28 cellular contexts compared by ENCODE assay signal in genomic region chr2:68669651-68670050, GRCh38. TPM values are rescaled to one million over a fixed set of nuclear protein-coding genes. Genes with fewer than 3 reads are reported as not detected.
"Had no signal": no experiment of that assay in that cellular context is flagged by ENCODE, and none has a peak within 500 bp of the region (broad histone marks: within the 10 kb centered on the region; RNA-seq: fewer than 3 reads in every experiment).

No MANE protein-coding gene starts in this region.

- H3K27ac Mint-ChIP-seq: naive thymus-derived CD4-positive, alpha-beta T cell; natural killer cell treated with Interleukin-12 subunit alpha and Interleukin-12 subunit beta and Interleukin-15 and Interleukin-18, amount 100 ng/mL, for 72 hours; progenitor cell of endocrine pancreas; stimulated activated memory B cell treated with anti-CD40 and anti-IgM and Interleukin-4, amounts not matched to agents 10 μg/mL and 1 μg/mL and 100 μg/mL, for 72 hours; stimulated activated naive CD8-positive, alpha-beta T cell treated with anti-CD3 and anti-CD28 coated beads, Interleukin-15, amount 100 ng/mL, for 72 hours; type B pancreatic cell had no signal

- H3K4me1 Mint-ChIP-seq: naive thymus-derived CD4-positive, alpha-beta T cell; stimulated activated memory B cell treated with anti-CD40 and anti-IgM and Interleukin-4, amounts not matched to agents 10 μg/mL and 1 μg/mL and 100 μg/mL, for 72 hours had no signal

- H3K27ac ChIP-seq: left ventricle myocardium inferior, ovary, right atrium auricular region, right lobe of liver, tibial nerve, uterus had no signal

- H3K4me3 ChIP-seq: left ventricle myocardium inferior, lung, mucosa of descending colon, ovary, right atrium auricular region, right lobe of liver, smooth muscle cell, tibial nerve, uterus had no signal

- H3K9me3 ChIP-seq: ovary, right atrium auricular region, right lobe of liver, uterus had no signal

- H3K4me2 ChIP-seq: smooth muscle cell had no signal

- H3K9me3 Mint-ChIP-seq: natural killer cell treated with Interleukin-12 subunit alpha and Interleukin-12 subunit beta and Interleukin-15 and Interleukin-18, amount 100 ng/mL, for 72 hours; stimulated activated memory B cell treated with anti-CD40 and anti-IgM and Interleukin-4, amounts not matched to agents 10 μg/mL and 1 μg/mL and 100 μg/mL, for 72 hours had no signal

- H3K27me3 Mint-ChIP-seq: progenitor cell of endocrine pancreas; stimulated activated memory B cell treated with anti-CD40 and anti-IgM and Interleukin-4, amounts not matched to agents 10 μg/mL and 1 μg/mL and 100 μg/mL, for 72 hours had no signal

- H3K36me3 ChIP-seq: left ventricle myocardium inferior, ovary, right atrium auricular region, right lobe of liver, tibial nerve, uterus had no signal

- H3K27me3 ChIP-seq: ovary, right atrium auricular region, right lobe of liver, tibial nerve, uterus had no signal

- H3K4me1 ChIP-seq: left ventricle myocardium inferior, right atrium auricular region, right lobe of liver, tibial nerve, uterus had no signal

- H3K36me3 Mint-ChIP-seq: naive thymus-derived CD4-positive, alpha-beta T cell; natural killer cell treated with Interleukin-12 subunit alpha and Interleukin-12 subunit beta and Interleukin-15 and Interleukin-18, amount 100 ng/mL, for 72 hours; stimulated activated memory B cell treated with anti-CD40 and anti-IgM and Interleukin-4, amounts not matched to agents 10 μg/mL and 1 μg/mL and 100 μg/mL, for 72 hours; type B pancreatic cell had no signal

- H3K4me3 Mint-ChIP-seq: naive thymus-derived CD4-positive, alpha-beta T cell; natural killer cell treated with Interleukin-12 subunit alpha and Interleukin-12 subunit beta and Interleukin-15 and Interleukin-18, amount 100 ng/mL, for 72 hours; stimulated activated memory B cell treated with anti-CD40 and anti-IgM and Interleukin-4, amounts not matched to agents 10 μg/mL and 1 μg/mL and 100 μg/mL, for 72 hours; stimulated activated naive CD8-positive, alpha-beta T cell treated with anti-CD3 and anti-CD28 coated beads, Interleukin-15, amount 100 ng/mL, for 72 hours; type B pancreatic cell had no signal

- DNase-seq: islet precursor cell; left ventricle myocardium inferior; midbrain; mucosa of descending colon; naive thymus-derived CD4-positive, alpha-beta T cell; ovary; right lobe of liver; stimulated activated CD4-positive, alpha-beta T cell treated with anti-CD3 and anti-CD28 coated beads, Interleukin-1b, Interleukin-23, amount 100 ng/mL, for 48 hours; stimulated activated CD4-positive, alpha-beta T cell treated with anti-CD3 and anti-CD28 coated beads, Interleukin-2, amount 100 ng/mL, for 48 hours; stimulated activated CD4-positive, alpha-beta T cell treated with anti-CD3 and anti-CD28 coated beads, Interleukin-4, amount 100 ng/mL, for 4 hours; stimulated activated CD8-positive, alpha-beta memory T cell treated with anti-CD3 and anti-CD28 coated beads, Interleukin-4, amount 100 ng/mL, for 48 hours; stimulated activated naive CD4-positive, alpha-beta T cell treated with Interleukin-2 at 50 U/mL for 16 hours; stimulated activated naive CD8-positive, alpha-beta T cell treated with anti-CD3 and anti-CD28 coated beads, Interleukin-15, amount 100 ng/mL, for 72 hours; substantia nigra; uterus had no signal

RNA-seq across cellular contexts. Expression of gene PROKR1, which starts 26.3 kb away (rescaled TPM):
- total RNA-seq: kidney epithelial cell; left ventricle myocardium inferior; lung; myocyte; naive thymus-derived CD4-positive, alpha-beta T cell; natural killer cell treated with Interleukin-12 subunit alpha and Interleukin-12 subunit beta and Interleukin-15 and Interleukin-18, amount 100 ng/mL, for 72 hours; ovary; pulmonary artery endothelial cell; renal cortical epithelial cell; right atrium auricular region; right lobe of liver; smooth muscle cell; ureter had no signal
- polyA plus RNA-seq: naive thymus-derived CD4-positive, alpha-beta T cell; smooth muscle cell had no signal
